Comparison of ENCODE assay signal across 21 cellular contexts in the genomic region with DNA sequence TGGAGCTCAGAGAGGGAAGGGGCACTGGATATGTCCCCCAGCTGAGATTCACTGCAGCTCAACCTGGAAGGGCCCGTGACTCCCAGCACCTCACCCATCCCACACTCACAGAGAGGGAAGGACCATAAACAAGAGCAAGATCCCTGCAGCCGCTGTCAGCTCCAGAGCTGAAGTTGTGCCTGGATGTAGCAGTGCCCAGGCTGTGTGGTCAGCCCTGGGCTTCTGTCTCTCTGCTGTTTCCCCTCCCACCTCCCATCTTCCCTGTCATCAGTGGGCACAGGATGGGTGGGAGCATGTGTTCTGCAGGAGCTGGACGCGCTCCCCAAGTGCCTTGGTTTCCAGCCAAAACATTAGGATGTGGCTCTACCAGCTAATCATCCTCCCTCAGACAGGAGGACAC.
"Had no signal": no experiment of that assay in that cellular context is flagged by ENCODE, and none has a peak within 500 bp of the region (broad histone marks: within the 10 kb centered on the region; RNA-seq: fewer than 3 reads in every experiment).

No MANE protein-coding gene starts in this region.

- H3K36me3 ChIP-seq: gastrocnemius medialis, prostate gland, right atrium auricular region, suprapubic skin, transverse colon, upper lobe of right lung, uterus had no signal

- H3K9me3 ChIP-seq: gastrocnemius medialis, mucosa of descending colon, prostate gland, right atrium auricular region, suprapubic skin, transverse colon, upper lobe of right lung, uterus had no signal

- DNase-seq: cortex of kidney; effector CD4-positive, alpha-beta T cell; foreskin fibroblast; gastrocnemius medialis; mesenchymal stem cell; mucosa of descending colon; naive B cell; small intestine; stimulated activated CD4-positive, alpha-beta T cell treated with anti-CD3 and anti-CD28 coated beads, Interleukin-15, amount 100 ng/mL, for 24 hours; stimulated activated CD4-positive, alpha-beta T cell treated with anti-CD3 and anti-CD28 coated beads, Interleukin-2, amount 100 ng/mL, for 48 hours; stimulated activated naive B cell treated with anti-CD40 and anti-IgM and Interleukin-4, amounts not matched to agents 10 μg/mL and 1 μg/mL and 100 μg/mL, for 72 hours; transverse colon; upper lobe of right lung; uterus had no signal

- FAIRE-seq: keratinocyte, small intestine had no signal

- ATAC-seq: esophagus mucosa; gastrocnemius medialis; mucosa of descending colon; natural killer cell treated with Interleukin-12 subunit alpha and Interleukin-12 subunit beta and Interleukin-15 and Interleukin-18, amount 100 ng/mL, for 72 hours; upper lobe of right lung had no signal

- H3K27ac ChIP-seq: epithelial cell of prostate, gastrocnemius medialis, prostate gland, right atrium auricular region, suprapubic skin, transverse colon, upper lobe of right lung, uterus had no signal

- H3K4me3 ChIP-seq: gastrocnemius medialis, mucosa of descending colon, prostate gland, right atrium auricular region, suprapubic skin, transverse colon, upper lobe of right lung, uterus had no signal

- H3K27me3 ChIP-seq: gastrocnemius medialis, right atrium auricular region, transverse colon, uterus had no signal

- H3K4me1 ChIP-seq: gastrocnemius medialis, prostate gland, right atrium auricular region, suprapubic skin, transverse colon, upper lobe of right lung, uterus had no signal
